In genomic region chr11:63565728-63566127, GRCh38 we compare ENCODE assay signal across 24 cellular contexts. TPM values are rescaled to one million over a fixed set of nuclear protein-coding genes. Genes with fewer than 3 reads are reported as not detected.
DNase-seq lines count a peak whose midpoint lies in the region; ATAC-seq and TF ChIP-seq lines count a peak whose summit lies in the region.
"Had no signal": no experiment of that assay in that cellular context is flagged by ENCODE, and none has a peak within 500 bp of the region (broad histone marks: within the 10 kb centered on the region; RNA-seq: fewer than 3 reads in every experiment).

No MANE protein-coding gene starts in this region.

- TF ChIP-seq CTCF in natural killer cell (IDR thresholded peaks at IDR 0.05) (no peak), colonic mucosa (IDR thresholded peaks at IDR 0.05) (no peak), left lung (IDR thresholded peaks at IDR 0.05) (no peak), gastrocnemius medialis (IDR thresholded peaks at IDR 0.05 in 4 of 5, conservative IDR thresholded peaks at IDR 0.05 in 1 of 5) (no peak), HFFc6 (IDR thresholded peaks at IDR 0.05) (no peak), GM10266 (IDR thresholded peaks at IDR 0.05; ENCODE audit: control insufficient read depth, insufficient read depth, low read depth, missing control alignments) (no peak)

- H3K4me3 ChIP-seq in colonic mucosa = no peak overlapping the region
- H3K4me3 ChIP-seq in left lung = no peak overlapping the region
- H3K4me3 ChIP-seq in gastrocnemius medialis = no peak overlapping the region
- H3K4me3 ChIP-seq: heart right ventricle, K562, vagina had no signal

- H3K9me3 ChIP-seq in colonic mucosa (no peaks in the 10 kb centered on the region), left lung (no peaks in the 10 kb centered on the region), gastrocnemius medialis (no peaks in the 10 kb centered on the region)
- H3K9me3 ChIP-seq: heart right ventricle, vagina had no signal

- H3K27me3 Mint-ChIP-seq in natural killer cell (ENCODE audit: low read depth in 2 of 2) = no peaks in the 10 kb centered on the region
- no peaks in the 10 kb centered on the region for H3K27me3 Mint-ChIP-seq in natural killer cell treated with Interleukin-12 subunit alpha and Interleukin-12 subunit beta and Interleukin-15 and Interleukin-18, amount 100 ng/mL, for 72 hours
- H3K27me3 Mint-ChIP-seq in HFFc6 (ENCODE audit: insufficient read depth) = peaks cover 18% of the 10 kb centered on the region
- H3K27me3 Mint-ChIP-seq: CD4-positive, alpha-beta T cell; stimulated activated naive CD8-positive, alpha-beta T cell treated with anti-CD3 and anti-CD28 coated beads, Interleukin-15, Interleukin-2, amounts not matched to agents 100 ng/mL and 50 ng/mL, for 24 hours had no signal

- H3K27ac ChIP-seq in colonic mucosa = peak overlapping the region; percentile 91
- peak overlapping the region; percentile 70 to 72 for H3K27ac ChIP-seq in left lung
- no peak overlapping the region for H3K27ac ChIP-seq in gastrocnemius medialis
- H3K27ac ChIP-seq: heart right ventricle, vagina, VCaP had no signal

- no peak overlapping the region for H3K4me3 Mint-ChIP-seq in natural killer cell
- H3K4me3 Mint-ChIP-seq in natural killer cell treated with Interleukin-12 subunit alpha and Interleukin-12 subunit beta and Interleukin-15 and Interleukin-18, amount 100 ng/mL, for 72 hours = no peak overlapping the region
- H3K4me3 Mint-ChIP-seq in HFFc6 = no peak overlapping the region
- H3K4me3 Mint-ChIP-seq: CD4-positive, alpha-beta T cell; nephron progenitor cell; stimulated activated naive CD8-positive, alpha-beta T cell treated with anti-CD3 and anti-CD28 coated beads, Interleukin-15, Interleukin-2, amounts not matched to agents 100 ng/mL and 50 ng/mL, for 24 hours had no signal

- H3K9me3 Mint-ChIP-seq in natural killer cell = no peaks in the 10 kb centered on the region
- no peaks in the 10 kb centered on the region for H3K9me3 Mint-ChIP-seq in natural killer cell treated with Interleukin-12 subunit alpha and Interleukin-12 subunit beta and Interleukin-15 and Interleukin-18, amount 100 ng/mL, for 72 hours
- no peaks in the 10 kb centered on the region for H3K9me3 Mint-ChIP-seq in HFFc6
- H3K9me3 Mint-ChIP-seq: CD4-positive, alpha-beta T cell; nephron progenitor cell; stimulated activated naive CD8-positive, alpha-beta T cell treated with anti-CD3 and anti-CD28 coated beads, Interleukin-15, Interleukin-2, amounts not matched to agents 100 ng/mL and 50 ng/mL, for 24 hours had no signal

- DNase-seq in natural killer cell = no peak
- no peak for DNase-seq in natural killer cell treated with Interleukin-12 subunit alpha and Interleukin-12 subunit beta and Interleukin-15 and Interleukin-18, amount 100 ng/mL, for 72 hours (ENCODE audit: low spot score)
- DNase-seq in colonic mucosa = no peak
- no peak for DNase-seq in left lung
- no peak for DNase-seq in gastrocnemius medialis
- no peak for DNase-seq in KG1 (lab: John Stamatoyannopoulos, UW)
- DNase-seq in HFFc6 = no peak
- DNase-seq in GM10266 (ENCODE audit: extremely low spot score) = no peak
- DNase-seq: activated CD4-positive, alpha-beta T cell treated with anti-CD3 and anti-CD28 coated beads, Interleukin-2, amount 50 U/mL, for 1 hour; activated naive CD4-positive, alpha-beta T cell; CD4-positive, alpha-beta T cell; central memory CD4-positive, alpha-beta T cell; DMS79 treated with DMSO at 0.1 percent for 48 hours; heart right ventricle; NCI-H2081 treated with DMSO at 0.1 percent for 48 hours; NCI-H524 treated with DMSO at 0.1 percent for 48 hours; nephron progenitor cell; SHP77 treated with DMSO at 0.1 percent for 48 hours; stimulated activated CD4-positive, alpha-beta T cell treated with anti-CD3 and anti-CD28 coated beads, Interleukin-2, amount 100 ng/mL, for 24 hours had no signal

- in situ Hi-C loops in gastrocnemius medialis (cut with MboI; ENCODE audit: low sequenced_read_pairs in 4 of 4) = no loop called here

- H3K4me1 Mint-ChIP-seq in natural killer cell = peaks cover 41 to 46% of the 10 kb centered on the region in 2 donors
- H3K4me1 Mint-ChIP-seq in natural killer cell treated with Interleukin-12 subunit alpha and Interleukin-12 subunit beta and Interleukin-15 and Interleukin-18, amount 100 ng/mL, for 72 hours (ENCODE audit: low read depth in 2 of 2) = peaks cover 52 to 58% of the 10 kb centered on the region in 2 donors
- H3K4me1 Mint-ChIP-seq in HFFc6 (ENCODE audit: low read depth) = peaks cover 22% of the 10 kb centered on the region

- TF ChIP-seq POLR2A in gastrocnemius medialis (IDR thresholded peaks at IDR 0.05) = no peak

- H3K36me3 Mint-ChIP-seq in natural killer cell (no peaks in the 10 kb centered on the region), HFFc6 (ENCODE audit: low read depth) (no peaks in the 10 kb centered on the region)
- H3K36me3 Mint-ChIP-seq in natural killer cell treated with Interleukin-12 subunit alpha and Interleukin-12 subunit beta and Interleukin-15 and Interleukin-18, amount 100 ng/mL, for 72 hours = no peaks in the 10 kb centered on the region

- ATAC-seq in natural killer cell (no peak), left lung (no peak), gastrocnemius medialis (no peak)
- ATAC-seq in natural killer cell treated with Interleukin-12 subunit alpha and Interleukin-12 subunit beta and Interleukin-15 and Interleukin-18, amount 100 ng/mL, for 72 hours = no peak
- ATAC-seq: heart right ventricle, K562 had no signal

- H3K36me3 ChIP-seq in colonic mucosa (no peaks in the 10 kb centered on the region), left lung (no peaks in the 10 kb centered on the region), gastrocnemius medialis (no peaks in the 10 kb centered on the region)
- H3K36me3 ChIP-seq: heart right ventricle, vagina had no signal

- H3K4me1 ChIP-seq in colonic mucosa (peaks cover 26% of the 10 kb centered on the region), left lung (peaks cover 5 to 31% of the 10 kb centered on the region in 2 donors), gastrocnemius medialis (peaks cover 9 to 15% of the 10 kb centered on the region in 2 donors)

- H3K27ac Mint-ChIP-seq in natural killer cell = peak overlapping the region; percentile 93 to 96
- peak overlapping the region in 1 of 2 donors; percentile 94 for H3K27ac Mint-ChIP-seq in natural killer cell treated with Interleukin-12 subunit alpha and Interleukin-12 subunit beta and Interleukin-15 and Interleukin-18, amount 100 ng/mL, for 72 hours
- H3K27ac Mint-ChIP-seq in HFFc6 = no peak overlapping the region
- H3K27ac Mint-ChIP-seq: nephron progenitor cell had no signal

- no peak overlapping the region for H3K9ac ChIP-seq in colonic mucosa (ENCODE audit: low read depth in 2 of 2, low read length in 2 of 2)

- intact Hi-C loops in natural killer cell (cut with micrococcal nuclease) (loop anchor here (2.0 kb wide), 1 partner anchor 69 kb away; no protein-coding TSS in a partner anchor), colonic mucosa (cut with DNase I) (no loop called here), left lung (cut with DNase I) (no loop called here), gastrocnemius medialis (cut with DNase I; ENCODE audit: low total_unique reads) (no loop called here)

- H3K27me3 ChIP-seq in colonic mucosa = no peaks in the 10 kb centered on the region
- no peaks in the 10 kb centered on the region for H3K27me3 ChIP-seq in left lung
- no peaks in the 10 kb centered on the region for H3K27me3 ChIP-seq in gastrocnemius medialis
- H3K27me3 ChIP-seq: heart right ventricle, vagina had no signal

RNA-seq across cellular contexts. Expression of gene PLAAT2, which starts 2.5 kb away (rescaled TPM):
- 1 to 10 TPM; 1.6 to 5.6 (median 4.6) TPM for total RNA-seq in natural killer cell
- total RNA-seq in natural killer cell treated with Interleukin-12 subunit alpha and Interleukin-12 subunit beta and Interleukin-15 and Interleukin-18, amount 100 ng/mL, for 72 hours = 1 to 10 TPM in 1 of 2 donors, not detected in 1; 1.4 TPM
- total RNA-seq in colonic mucosa = 10 to 100 TPM in 1 of 2 donors, 1 to 10 TPM in 1; 1.9 to 11.1 TPM
- 1 to 10 TPM; 5.0 to 6.0 TPM for total RNA-seq in left lung
- not detected for total RNA-seq in gastrocnemius medialis
- not detected for total RNA-seq in HFFc6 (2021; fragmentation: NEBNext Ultra II Directional; extraction: Animal tissue kit (Norgen Biotek cat#: 25700))
- total RNA-seq: K562, posterior vena cava, vagina had no signal

RNA-seq across cellular contexts. Expression of gene PLAAT4, which starts 29.1 kb away (rescaled TPM):
- 100 to 1,000 TPM; 204 to 215 (median 210) TPM for total RNA-seq in natural killer cell
- 100 to 1,000 TPM in 1 of 2 donors, 10 to 100 TPM in 1; 42.5 to 193 TPM for total RNA-seq in natural killer cell treated with Interleukin-12 subunit alpha and Interleukin-12 subunit beta and Interleukin-15 and Interleukin-18, amount 100 ng/mL, for 72 hours
- 10 to 100 TPM in 1 of 2 donors, 1 to 10 TPM in 1; 9.9 to 40.7 TPM for total RNA-seq in colonic mucosa
- total RNA-seq in left lung = 100 to 1,000 TPM; 105 to 217 TPM
- 10 to 100 TPM in 1 of 4 donors, 1 to 10 TPM in 3; 3.1 to 13.2 (median 5.8) TPM for total RNA-seq in gastrocnemius medialis
- 1 to 10 TPM in 1 of 6 experiments, under 1 TPM in 4, not detected in 1; 0.43 to 1.9 (median 0.82) TPM for total RNA-seq in HFFc6 (2021; fragmentation: NEBNext Ultra II Directional; extraction: Animal tissue kit (Norgen Biotek cat#: 25700))

RNA-seq across cellular contexts. Expression of gene PLAAT3, which starts 48.5 kb away (rescaled TPM):
- total RNA-seq in natural killer cell (10 to 100 TPM; 32.5 to 34.1 (median 34.1) TPM), colonic mucosa (10 to 100 TPM in 1 of 2 donors, 1 to 10 TPM in 1; 3.8 to 13.2 TPM), left lung (10 to 100 TPM; 74.2 to 86.4 TPM), gastrocnemius medialis (10 to 100 TPM; 58.0 to 76.5 (median 67.5) TPM)
- total RNA-seq in natural killer cell treated with Interleukin-12 subunit alpha and Interleukin-12 subunit beta and Interleukin-15 and Interleukin-18, amount 100 ng/mL, for 72 hours = 10 to 100 TPM; 16.8 to 60.0 TPM
- total RNA-seq in HFFc6 (2021; fragmentation: NEBNext Ultra II Directional; extraction: Animal tissue kit (Norgen Biotek cat#: 25700)) = 10 to 100 TPM in 1 of 6 experiments, 1 to 10 TPM in 5; 8.0 to 11.2 (median 8.6) TPM

RNA-seq across cellular contexts. Expression of gene LGALS12, which starts 59.8 kb away (rescaled TPM):
- total RNA-seq in natural killer cell = 1 to 10 TPM in 1 of 3 donors, under 1 TPM in 2; 0.23 to 1.8 (median 0.38) TPM
- under 1 TPM in 1 of 2 donors, not detected in 1; 0.59 TPM for total RNA-seq in natural killer cell treated with Interleukin-12 subunit alpha and Interleukin-12 subunit beta and Interleukin-15 and Interleukin-18, amount 100 ng/mL, for 72 hours
- total RNA-seq in colonic mucosa = under 1 TPM in 1 of 2 donors, not detected in 1; 0.24 TPM
- under 1 TPM; 0.20 to 0.86 TPM for total RNA-seq in left lung
- total RNA-seq in gastrocnemius medialis = under 1 TPM in 2 of 4 donors, not detected in 2; 0.24 to 0.80 TPM
- not detected for total RNA-seq in HFFc6 (2021; fragmentation: NEBNext Ultra II Directional; extraction: Animal tissue kit (Norgen Biotek cat#: 25700))
- total RNA-seq: CD4-positive, alpha-beta T cell had no signal

Comparison
In these comparisons a context has a peak if more than half of its experiments do, and no peak if none do; other contexts are left out.
1. H3K27ac ChIP-seq: peak in colonic mucosa (single experiment) and left lung (2 of 2); none in gastrocnemius medialis (0 of 4).